In genomic region chr12:124626841-124627502, GRCh38 we compare ENCODE assay signal across 9 cellular contexts. TPM values are rescaled to one million over a fixed set of nuclear protein-coding genes. Genes with fewer than 3 reads are reported as not detected.
DNase-seq lines count a peak whose midpoint lies in the region; ATAC-seq, FAIRE-seq and TF ChIP-seq lines count a peak whose summit lies in the region.
"Had no signal": no experiment of that assay in that cellular context is flagged by ENCODE, and none has a peak within 500 bp of the region (broad histone marks: within the 10 kb centered on the region; RNA-seq: fewer than 3 reads in every experiment).

No MANE protein-coding gene starts in this region.

- no peak for TF ChIP-seq EP300 in K562 (IDR thresholded peaks at IDR 0.05; ENCODE audit: low read length)

- H3K9me3 ChIP-seq in GM23248 (ENCODE audit: low read depth) (no peaks in the 10 kb centered on the region), K562 (replicated peaks; ENCODE audit: control insufficient read depth, insufficient read depth, low read depth, low read length) (0 out of 2 replicates have a peak, but pooled peaks cover 3% of the 10 kb centered on the region), right cardiac atrium (ENCODE audit: control insufficient read depth, low read length) (no peaks in the 10 kb centered on the region)

- TF ChIP-seq POLR2A in K562 (conservative IDR thresholded peaks at IDR 0.05): no peak

- no peak for TF ChIP-seq RAD21 in K562 (CRISPR knock-in tag; conservative IDR thresholded peaks at IDR 0.05 in 1 of 2, IDR thresholded peaks at IDR 0.05 in 1 of 2)

- H4K20me1 ChIP-seq in GM23248 (ENCODE audit: insufficient read depth) (no peaks in the 10 kb centered on the region), K562 (replicated peaks; ENCODE audit: control insufficient read depth, insufficient read depth, low read length) (no peaks in the 10 kb centered on the region)

- no peaks in the 10 kb centered on the region for H3K9me1 ChIP-seq in K562 (ENCODE audit: control insufficient read depth, insufficient read depth, low read length)

- no peak for FAIRE-seq in K562 (lab: Jason Lieb, UNC)

- ATAC-seq in K562 (no peak), right cardiac atrium (peak; percentile 72 to 76), HG02588 (IDR thresholded peaks at IDR 0.05; ENCODE audit: unreplicated experiment) (no peak)
- ATAC-seq: activated CD4-positive, alpha-beta T cell treated with anti-CD3 and anti-CD28 coated beads for 36 hours had no signal

- no peaks in the 10 kb centered on the region for H3K9me2 ChIP-seq in GM23248 (ENCODE audit: insufficient read depth)

- H3F3A ChIP-seq in GM23248 (ENCODE audit: insufficient read depth): peaks cover 8% of the 10 kb centered on the region; the same call in 1 of the 2 replicates

- in situ Hi-C loops in GM23248 (cut with MboI): no loop called here
- in situ Hi-C loops in K562 (cut with MboI): no loop called here

- no TSS peak for BruUV-seq in K562 (replicated peaks; lab: Mats Ljungman, UMichigan)

- POLR2A ChIA-PET in K562 (lab: Yijun Ruan, JAX): interaction anchor here (1.0 to 1.2 kb wide), 2 partner anchors 10 to 40 kb away, joined by 3 read pairs; no protein-coding TSS in a partner anchor

- H2AFZ ChIP-seq in GM23248 (no peak overlapping the region), K562 (ENCODE audit: low read depth, low read length) (no peak overlapping the region)

- H3K4me1 ChIP-seq in GM23248 (ENCODE audit: insufficient read depth): peaks cover 17% of the 10 kb centered on the region
- H3K4me1 ChIP-seq in K562 (replicated peaks in 1 of 2; ENCODE audit: control insufficient read depth in 2 of 2, insufficient read depth in 2 of 2, low read length in 2 of 2): peaks cover 16 to 23% of the 10 kb centered on the region in 2 experiments; a peak in 4 of 5 replicates
- H3K4me1 ChIP-seq in right cardiac atrium (ENCODE audit: control insufficient read depth, insufficient read depth, low read length): peaks cover 11% of the 10 kb centered on the region

- H3K4me2 ChIP-seq in GM23248 (ENCODE audit: unreplicated experiment) (peak overlapping the region; percentile 61), K562 (ENCODE audit: insufficient read depth, low read length) (no peak overlapping the region)

- intact Hi-C loops in K562 (cut with micrococcal nuclease): no loop called here
- intact Hi-C loops in right cardiac atrium (cut with DNase I): no loop called here
- intact Hi-C loops in posterior cingulate gyrus (cut with DNase I): no loop called here

- peak overlapping the region; percentile 38; the same call in 1 of the 2 replicates for H3K9ac ChIP-seq in GM23248
- peak overlapping the region in 1 of 2 experiments; percentile 31; a peak in 1 of 4 replicates for H3K9ac ChIP-seq in K562 (ENCODE audit: insufficient read depth in 1 of 2, low read depth in 2 of 2, low read length in 2 of 2)

- 42 to 44% methylated on average over 9 of the region's 9 CpGs for WGBS in GM23248 (ENCODE audit: low coverage in 1 of 2, low lambda C conversion rate in 2 of 2, missing lambda C conversion rate in 2 of 2), 2 experiments
- WGBS in K562 (ENCODE audit: insufficient coverage, low coverage, missing lambda C conversion rate): 89% methylated on average over 8 of the region's 9 CpGs
- WGBS in right cardiac atrium: 55% methylated on average over 9 of the region's 9 CpGs

- DNase-seq in GM23248 (peak; percentile 54), K562 (ENCODE audit: extremely low read depth in 1 of 4, low spot score in 3 of 4) (no peak), right cardiac atrium (peak; percentile 86 to 95 (median 92)), smooth muscle cell of the brain vasculature (ENCODE audit: low read depth, low spot score) (peak; percentile 88), superior temporal gyrus (ENCODE audit: extremely low spot score) (no peak), posterior cingulate gyrus (no peak)
- no peak for DNase-seq in NK-92 treated with Interleukin-12 subunit alpha and Interleukin-12 subunit beta, amount 100 ng/mL, for 24 hours (lab: John Stamatoyannopoulos, UW)
- DNase-seq: activated CD4-positive, alpha-beta T cell treated with anti-CD3 and anti-CD28 coated beads for 36 hours had no signal

- TF ChIP-seq CTCF in K562 (IDR thresholded peaks at IDR 0.05 in 2 of 3, conservative IDR thresholded peaks at IDR 0.05 in 1 of 3; ENCODE audit: insufficient read depth in 2 of 3, low read depth in 1 of 3, low read length in 3 of 3): no peak

- H3K27ac ChIP-seq in GM23248: peak overlapping the region; percentile 62
- H3K27ac ChIP-seq in K562 (ENCODE audit: extremely low read depth, low read depth, low read length): no peak overlapping the region
- H3K27ac ChIP-seq in right cardiac atrium (ENCODE audit: low read length): peak overlapping the region; percentile 93

- H3K36me3 ChIP-seq in GM23248 (ENCODE audit: low read depth) (no peaks in the 10 kb centered on the region), K562 (ENCODE audit: control insufficient read depth, insufficient read depth, low read length) (no peaks in the 10 kb centered on the region)

- H3K79me2 ChIP-seq in GM23248 (ENCODE audit: insufficient read depth) (no peaks in the 10 kb centered on the region), K562 (ENCODE audit: control insufficient read depth, insufficient read depth, low read length) (no peaks in the 10 kb centered on the region)

- H3K27me3 ChIP-seq in GM23248 (replicated peaks; ENCODE audit: insufficient read depth): no peaks in the 10 kb centered on the region
- peaks cover 0 to 11% of the 10 kb centered on the region in 2 experiments; a peak in 1 of 5 replicates for H3K27me3 ChIP-seq in K562 (ENCODE audit: control insufficient read depth in 2 of 2, insufficient read depth in 2 of 2, low read length in 2 of 2)
- H3K27me3 ChIP-seq in right cardiac atrium (ENCODE audit: control insufficient read depth, insufficient read depth): no peaks in the 10 kb centered on the region

- H3K4me3 ChIP-seq in GM23248 (no peak overlapping the region), K562 (no peak overlapping the region), right cardiac atrium (ENCODE audit: low read length) (no peak overlapping the region)

- CTCF ChIA-PET in K562 (lab: Yijun Ruan, JAX; ENCODE audit: low intra/inter-chr PET ratio): no interaction called here

TF ChIP-seq in K562, 482 proteins besides CTCF, POLR2A, EP300 and RAD21 (continues in another document):
- TF ChIP-seq ZKSCAN1 (IDR thresholded peaks at IDR 0.05; ENCODE audit: low read depth, low read length) (no peak), ZBTB49 (CRISPR knock-in tag; IDR thresholded peaks at IDR 0.05; ENCODE audit: borderline replicate concordance) (no peak), ZNF121 (CRISPR knock-in tag; conservative IDR thresholded peaks at IDR 0.05) (peak; percentile 98), ZBTB2 (IDR thresholded peaks at IDR 0.05) (no peak), BCOR (IDR thresholded peaks at IDR 0.05) (peak; percentile 72), KDM1A (IDR thresholded peaks at IDR 0.05) (peak in 1 of 2 experiments; percentile 23; a peak in 1 of 4 replicates), CC2D1A (IDR thresholded peaks at IDR 0.05) (no peak)

RNA-seq across cellular contexts. Expression of gene NCOR2, which starts 59.6 kb away (rescaled TPM):
- 37.7 and 66.0 TPM in 2 replicates for total RNA-seq in GM23248 (2014; rRNA removed; shearing (Covaris generic))
- 40.8 and 43.5 TPM in 2 replicates for polyA plus RNA-seq in GM23248 (2016; fragmentation: Nextera tagmentation; extraction: Ambion mirVana)
- 66.7 and 165 TPM in 2 replicates for total RNA-seq in K562 (2011; cell fraction: chromatin; rRNA removed; ENCODE audit: low replicate concordance)
- 51.9 and 54.2 TPM in 2 replicates for total RNA-seq in K562 (2011; cell fraction: nucleolus; rRNA removed)
- 57.6 and 83.1 TPM in 2 replicates for total RNA-seq in K562 (2011; cell fraction: nucleoplasm; rRNA removed)
- 18.2 and 22.3 TPM in 2 replicates for total RNA-seq in K562 (2014; rRNA removed)
- total RNA-seq in K562 (2014; rRNA removed; fragmentation: Illumina TruSeq; extraction: Trizol): 2.8 and 4.1 TPM in 2 replicates
- total RNA-seq in K562 (2015; rRNA removed; fragmentation: Illumina TruSeq; extraction: Trizol): 8.1 and 8.4 TPM in 2 replicates
- total RNA-seq in K562 (2021): 124 and 126 TPM in 2 replicates
- 3.1 and 4.2 TPM in 2 replicates for polyA plus RNA-seq in K562 (2011; rRNA removed)
- 4.1 and 9.7 TPM in 2 replicates for polyA plus RNA-seq in K562 (2011; cell fraction: cytosol; rRNA removed)
- 20.4 and 29.6 TPM in 2 replicates for polyA plus RNA-seq in K562 (2011; cell fraction: nucleus; rRNA removed)
- 56.5 and 65.0 TPM in 2 replicates for polyA plus RNA-seq in K562 (2012)
- 22.6 and 36.3 TPM in 2 replicates for polyA plus RNA-seq in K562 (2014; fragmentation: Illumina TruSeq; extraction: Trizol)
- polyA plus RNA-seq in K562 (2014; fragmentation: Nextera tagmentation; extraction: Ambion mirVana): under 1 TPM; 0.18 to 0.20 TPM
- polyA plus RNA-seq in K562 (2014; rRNA removed): 24.9 and 29.2 TPM in 2 replicates
- polyA minus RNA-seq in K562 (2011; rRNA and poly(A)+ RNA removed): 7.3 and 9.9 TPM in 2 replicates
- 27.1 and 60.8 TPM in 2 replicates for polyA minus RNA-seq in K562 (2011; cell fraction: cytosol; rRNA and poly(A)+ RNA removed)
- polyA minus RNA-seq in K562 (2011; cell fraction: nucleus; rRNA and poly(A)+ RNA removed): 18.8 and 19.2 TPM in 2 replicates
- total RNA-seq in right cardiac atrium: 100 to 1,000 TPM; 137 to 166 (median 146) TPM
- polyA plus RNA-seq in right cardiac atrium: 66.4 TPM

Comparison
In these comparisons a context has a peak if more than half of its experiments do, and no peak if none do; other contexts are left out.
1. DNase-seq: peak in GM23248 (single experiment), right cardiac atrium (3 of 3) and smooth muscle cell of the brain vasculature (single experiment); none in K562 (0 of 4), superior temporal gyrus (single experiment), posterior cingulate gyrus (0 of 10) and NK-92 treated with Interleukin-12 subunit alpha and Interleukin-12 subunit beta, amount 100 ng/mL, for 24 hours (single experiment).
2. ATAC-seq: peak in right cardiac atrium (2 of 2); none in K562 (single experiment) and HG02588 (single experiment).